ENCODE assay signal across 14 cellular contexts in genomic region chr5:19988447-19988846, GRCh38. TPM values are rescaled to one million over a fixed set of nuclear protein-coding genes. Genes with fewer than 3 reads are reported as not detected.
DNase-seq lines count a peak whose midpoint lies in the region; ATAC-seq, FAIRE-seq and TF ChIP-seq lines count a peak whose summit lies in the region.
"Had no signal": no experiment of that assay in that cellular context is flagged by ENCODE, and none has a peak within 500 bp of the region (broad histone marks: within the 10 kb centered on the region; RNA-seq: fewer than 3 reads in every experiment).

No MANE protein-coding gene starts in this region.

- H2AFZ ChIP-seq in astrocyte (ENCODE audit: low read depth, low read length) (peak overlapping the region; percentile 87), smooth muscle cell (ENCODE audit: low read depth) (peak overlapping the region; percentile 98)

- peak overlapping the region; percentile 90 for H3K4me2 ChIP-seq in astrocyte (ENCODE audit: low read length)
- H3K4me2 ChIP-seq in smooth muscle cell = peak overlapping the region; percentile 98
- H3K4me2 ChIP-seq: KMS-11 had no signal

- no peaks in the 10 kb centered on the region for H3F3A ChIP-seq in smooth muscle cell (ENCODE audit: low read depth)

- H4K20me1 ChIP-seq in astrocyte (ENCODE audit: insufficient read depth, low read length) = no peaks in the 10 kb centered on the region
- no peaks in the 10 kb centered on the region for H4K20me1 ChIP-seq in smooth muscle cell (ENCODE audit: low read depth)

- H3K9ac ChIP-seq in astrocyte (ENCODE audit: low read length) (peak overlapping the region; percentile 51), iPS-15b (ENCODE audit: low read depth, low read length) (no peak overlapping the region), smooth muscle cell (ENCODE audit: low read depth) (no peak overlapping the region)
- H3K9ac ChIP-seq: KMS-11 had no signal

- H3K79me2 ChIP-seq in astrocyte (ENCODE audit: insufficient read depth, low read length) (no peaks in the 10 kb centered on the region), smooth muscle cell (ENCODE audit: low read depth) (no peaks in the 10 kb centered on the region)

- WGBS in smooth muscle cell (ENCODE audit: low lambda C conversion rate) = 49% methylated on average over 12 of the region's 12 CpGs

- no peaks in the 10 kb centered on the region for H3K36me3 ChIP-seq in astrocyte (ENCODE audit: insufficient read depth, low read length)
- H3K36me3 ChIP-seq in iPS-15b (ENCODE audit: control insufficient read depth, insufficient read depth, low read length) = no peaks in the 10 kb centered on the region
- no peaks in the 10 kb centered on the region for H3K36me3 ChIP-seq in smooth muscle cell (ENCODE audit: low read depth)
- H3K36me3 ChIP-seq: adrenal gland had no signal

- peak overlapping the region; percentile 77 for H3K4me3 Mint-ChIP-seq in astrocyte (ENCODE audit: unreplicated experiment)
- H3K4me3 Mint-ChIP-seq: memory B cell had no signal

- H3K9me3 Mint-ChIP-seq in astrocyte (ENCODE audit: unreplicated experiment) = no peaks in the 10 kb centered on the region
- H3K9me3 Mint-ChIP-seq: memory B cell had no signal

- intact Hi-C loops in left cardiac atrium (cut with DNase I) = no loop called here

- ATAC-seq in left cardiac atrium (no peak), GM19035 (IDR thresholded peaks at IDR 0.05; ENCODE audit: unreplicated experiment) (no peak)

- H3K27ac ChIP-seq in astrocyte (ENCODE audit: low read depth, low read length) (no peak overlapping the region), smooth muscle cell (ENCODE audit: low read depth) (no peak overlapping the region)
- H3K27ac ChIP-seq: KMS-11 had no signal

- H3K27me3 ChIP-seq in astrocyte (ENCODE audit: insufficient read depth, low read length) (no peaks in the 10 kb centered on the region), iPS-15b (ENCODE audit: control insufficient read depth, insufficient read depth, low read length) (peaks cover 31% of the 10 kb centered on the region), smooth muscle cell (ENCODE audit: low read depth) (peaks cover 55% of the 10 kb centered on the region)
- H3K27me3 ChIP-seq: adrenal gland had no signal

- peak overlapping the region; percentile 63 for H3K4me3 ChIP-seq in astrocyte (ENCODE audit: insufficient read depth, low read depth, low read length)
- H3K4me3 ChIP-seq in iPS-15b (ENCODE audit: low read depth, low read length) = peak overlapping the region; percentile 40
- peak overlapping the region; percentile 56 for H3K4me3 ChIP-seq in smooth muscle cell

- peaks cover 2% of the 10 kb centered on the region for H3K4me1 Mint-ChIP-seq in astrocyte (ENCODE audit: low read depth, unreplicated experiment)
- H3K4me1 Mint-ChIP-seq: memory B cell had no signal

- H3K4me1 ChIP-seq in astrocyte (ENCODE audit: insufficient read depth, low read length) = no peaks in the 10 kb centered on the region
- no peaks in the 10 kb centered on the region for H3K4me1 ChIP-seq in iPS-15b (ENCODE audit: control insufficient read depth, insufficient read depth, low read length)
- H3K4me1 ChIP-seq in smooth muscle cell (ENCODE audit: low read depth) = no peaks in the 10 kb centered on the region
- H3K4me1 ChIP-seq: adrenal gland had no signal

- H3K27me3 Mint-ChIP-seq in astrocyte (ENCODE audit: low read depth, unreplicated experiment) = peaks cover 30% of the 10 kb centered on the region
- H3K27me3 Mint-ChIP-seq: memory B cell had no signal

- TF ChIP-seq CTCF in astrocyte (IDR thresholded peaks at IDR 0.05; ENCODE audit: insufficient read depth, low read depth, low read length) = no peak
- no peak for TF ChIP-seq CTCF in smooth muscle cell (IDR thresholded peaks at IDR 0.05; ENCODE audit: borderline replicate concordance, insufficient read depth, poor library complexity, severe bottlenecking)

- H3K36me3 Mint-ChIP-seq in astrocyte (ENCODE audit: low read depth, unreplicated experiment) = no peaks in the 10 kb centered on the region
- H3K36me3 Mint-ChIP-seq: memory B cell had no signal

- FAIRE-seq in astrocyte (lab: Jason Lieb, UNC) = no peak

- H3K27ac Mint-ChIP-seq in astrocyte (ENCODE audit: unreplicated experiment) = no peak overlapping the region
- H3K27ac Mint-ChIP-seq: memory B cell had no signal

- H3K9me3 ChIP-seq in astrocyte (ENCODE audit: insufficient read depth, low read depth, low read length) = no peaks in the 10 kb centered on the region
- no peaks in the 10 kb centered on the region for H3K9me3 ChIP-seq in iPS-15b (ENCODE audit: control insufficient read depth, insufficient read depth, low read length)
- H3K9me3 ChIP-seq in smooth muscle cell (replicated peaks; ENCODE audit: low read depth) = no peaks in the 10 kb centered on the region
- H3K9me3 ChIP-seq: adrenal gland had no signal

- DNase-seq in HPDE6-E6E7 (ENCODE audit: extremely low spot score) (peak; percentile 3), astrocyte (ENCODE audit: low read depth) (no peak), smooth muscle cell (lab: John Stamatoyannopoulos, UW; ENCODE audit: unreplicated experiment) (no peak), NCI-H2196 (lab: John Stamatoyannopoulos, UW; ENCODE audit: unreplicated experiment) (no peak), NK-92 (lab: John Stamatoyannopoulos, UW; ENCODE audit: unreplicated experiment) (no peak), left cardiac atrium (no peak)
- DNase-seq: DMS79 treated with DMSO at 0.1 percent for 48 hours; stimulated activated CD8-positive, alpha-beta memory T cell treated with anti-CD3 and anti-CD28 coated beads, Interleukin-4, amount 100 ng/mL, for 48 hours had no signal

RNA-seq across cellular contexts. Expression of gene CDH18, which starts 0.4 kb away (rescaled TPM):
- total RNA-seq in astrocyte = not detected in 2 replicates
- total RNA-seq in smooth muscle cell = 0.13 TPM in 1 of 2 replicates, not detected in the other
- polyA plus RNA-seq in smooth muscle cell = not detected in 2 replicates
- not detected for total RNA-seq in left cardiac atrium
- total RNA-seq: T-helper 1 cell treated with Interleukin-12 subunit alpha and Interleukin-12 subunit beta and Interleukin-4 antibody, amounts not matched to agents 30 ng/mL and 1 ng/mL, for 36 hours had no signal
